Comparison of ENCODE assay signal across 8 cellular contexts in the genomic region with DNA sequence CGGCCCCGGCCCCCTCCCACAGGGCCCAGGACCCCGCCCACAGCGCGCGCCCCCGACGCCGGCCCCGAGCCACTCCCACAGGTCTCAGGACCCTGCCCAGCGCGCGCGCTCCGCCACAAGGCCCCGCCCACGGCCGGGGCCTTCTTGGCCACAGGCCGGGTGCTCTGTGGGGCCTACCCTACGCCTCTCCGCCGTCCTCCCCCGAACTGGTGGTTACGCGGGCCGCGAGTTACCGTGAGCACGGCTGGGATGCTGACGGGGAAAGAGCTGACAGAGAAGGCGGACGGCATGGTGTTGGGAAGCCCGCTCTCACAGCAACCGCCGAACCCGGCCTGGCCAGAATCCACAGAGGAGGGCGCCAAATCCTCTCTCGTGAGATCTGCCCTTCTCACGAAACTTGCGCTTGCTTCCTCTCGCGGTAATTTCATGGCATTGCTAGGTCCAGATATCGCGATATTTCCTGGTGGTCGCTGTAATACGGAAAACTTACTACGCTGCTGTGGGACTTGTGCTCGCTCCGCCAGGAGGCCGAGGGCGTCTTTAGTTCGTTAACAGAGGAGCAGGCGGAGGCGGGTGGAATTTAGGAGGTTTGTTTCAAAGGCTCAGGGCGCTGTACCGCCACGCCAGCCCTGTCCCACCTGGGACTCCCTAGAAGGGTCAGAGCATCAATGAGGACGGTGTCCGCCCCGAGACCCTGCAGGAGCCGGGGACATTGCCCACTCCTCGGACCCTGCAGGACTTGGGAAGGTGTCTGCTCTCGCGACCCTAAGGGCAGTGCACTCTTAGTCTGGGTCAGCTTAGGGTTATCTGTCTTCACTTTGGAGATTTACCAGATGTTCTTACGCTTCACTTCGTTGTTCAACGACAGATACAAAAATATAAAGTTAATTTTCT. TPM values are rescaled to one million over a fixed set of nuclear protein-coding genes. Genes with fewer than 3 reads are reported as not detected.
DNase-seq lines count a peak whose midpoint lies in the region; ATAC-seq and TF ChIP-seq lines count a peak whose summit lies in the region.

A gene (minus strand): TSS at position 351 of the 894 bp plus-strand sequence. CDS start 61 bp downstream, at position 290.

- H3K36me3 ChIP-seq in SK-N-SH (replicated peaks in 1 of 2; ENCODE audit: control insufficient read depth in 1 of 2, insufficient read depth in 2 of 2, low read length in 1 of 2): peaks cover 9 to 19% of the 10 kb centered on the region in 2 experiments
- peaks cover 2% of the 10 kb centered on the region for H3K36me3 ChIP-seq in cardiac muscle cell
- H3K36me3 ChIP-seq in trophoblast cell (ENCODE audit: control insufficient read depth in 1 of 2, insufficient read depth in 2 of 2, low read length in 2 of 2): peaks cover 6 to 8% of the 10 kb centered on the region in 2 experiments

- H4K8ac ChIP-seq in trophoblast cell (ENCODE audit: low read depth, low read length): peak within 1 kb of the TSS; percentile 99

- H3K18ac ChIP-seq in trophoblast cell (ENCODE audit: low read length): peak within 1 kb of the TSS; percentile 81

- TF ChIP-seq CTCF in GM12874 (IDR thresholded peaks at IDR 0.05; ENCODE audit: insufficient read depth, low read depth, low read length) (peak; percentile 39), SK-N-SH (IDR thresholded peaks at IDR 0.05) (peak; percentile 44), cardiac muscle cell (IDR thresholded peaks at IDR 0.05; ENCODE audit: low read depth, low read length) (peak; percentile 19)

- H3K27me3 ChIP-seq in SK-N-SH (ENCODE audit: insufficient read depth): no peaks in the 10 kb centered on the region
- no peaks in the 10 kb centered on the region for H3K27me3 ChIP-seq in cardiac muscle cell
- no peaks in the 10 kb centered on the region for H3K27me3 ChIP-seq in trophoblast cell (ENCODE audit: insufficient read depth, low read length)

- TF ChIP-seq EP300 in SK-N-SH (IDR thresholded peaks at IDR 0.05; ENCODE audit: borderline replicate concordance in 1 of 2, low read depth in 1 of 2, low read length in 1 of 2): no peak; a peak in 1 of 4 replicates

- H2AFZ ChIP-seq in SK-N-SH (ENCODE audit: low read depth): peak within 1 kb of the TSS; percentile 91
- H2AFZ ChIP-seq in trophoblast cell (ENCODE audit: insufficient read depth, low read length, poor library complexity): peak within 1 kb of the TSS; percentile 94

- H3K79me2 ChIP-seq in SK-N-SH (ENCODE audit: insufficient read depth) (peaks cover 42% of the 10 kb centered on the region), trophoblast cell (ENCODE audit: control insufficient read depth, insufficient read depth, low read length, poor library complexity) (peaks cover 5% of the 10 kb centered on the region)

- peak within 1 kb of the TSS; percentile 97 to 100 for H3K4me3 ChIP-seq in SK-N-SH (ENCODE audit: low read depth in 2 of 2, low read length in 1 of 2)
- H3K4me3 ChIP-seq in cardiac muscle cell: peak within 1 kb of the TSS; percentile 51
- H3K4me3 ChIP-seq in trophoblast cell (ENCODE audit: low read depth, low read length): peak within 1 kb of the TSS; percentile 97

- peak within 1 kb of the TSS; percentile 98 for H3K14ac ChIP-seq in trophoblast cell (ENCODE audit: low read length)

- H4K91ac ChIP-seq in trophoblast cell (ENCODE audit: low read depth, low read length): peak within 1 kb of the TSS; percentile 95

- ATAC-seq in HG02610 (IDR thresholded peaks at IDR 0.05; ENCODE audit: unreplicated experiment): peak; percentile 51

- CTCF ChIA-PET in SK-N-SH (lab: Yijun Ruan, JAX): interaction anchor here (1.1 to 1.6 kb wide), 6 partner anchors 9 to 875 kb away, joined by 3 read pairs; no protein-coding TSS in a partner anchor

- H2BK12ac ChIP-seq in trophoblast cell (ENCODE audit: low read length): no peak within 1 kb of the TSS

- H3K9me2 ChIP-seq in SK-N-SH: no peaks in the 10 kb centered on the region

- peaks cover 38% of the 10 kb centered on the region for H3F3A ChIP-seq in SK-N-SH (replicated peaks; ENCODE audit: insufficient read depth)

- POLR2A ChIA-PET in SK-N-SH (lab: Yijun Ruan, JAX): interaction anchor here (0.6 to 2.2 kb wide), 2 partner anchors 63 to 130 kb away, joined by 3 to 7 read pairs; no protein-coding TSS in a partner anchor

- peak within 1 kb of the TSS; percentile 82 for H4K12ac ChIP-seq in trophoblast cell (ENCODE audit: low read depth, low read length)

- H2BK5ac ChIP-seq in trophoblast cell (ENCODE audit: low read depth, low read length, poor library complexity): peak within 1 kb of the TSS; percentile 84

- H3K4ac ChIP-seq in trophoblast cell (ENCODE audit: low read depth, low read length): peak within 1 kb of the TSS; percentile 51

- DNase-seq in NCI-H1092 (lab: John Stamatoyannopoulos, UW) (peak; percentile 97), SK-N-SH (peak; percentile 89), cardiac muscle cell (ENCODE audit: low read depth in 1 of 2, low spot score in 1 of 2) (peak; percentile 99), trophoblast cell (peak; percentile 96 to 100), ecto neural progenitor cell (ENCODE audit: low spot score) (no peak)
- DNase-seq in activated naive CD8-positive, alpha-beta T cell treated with anti-CD3 and anti-CD28 coated beads, Interleukin-2, amount 50 U/mL, for 16 hours (ENCODE audit: low read depth, low spot score): peak; percentile 92

- TF ChIP-seq RAD21 in SK-N-SH (IDR thresholded peaks at IDR 0.05; ENCODE audit: low read length): no peak

- 2% methylated on average over 44 of the region's 67 CpGs for WGBS in SK-N-SH (ENCODE audit: low lambda C conversion rate)
- no CpG with 5 or more reads among the region's 67 CpGs for WGBS in trophoblast cell (ENCODE audit: extremely low coverage, insufficient coverage, insufficient read length)

- H2AK5ac ChIP-seq in trophoblast cell (ENCODE audit: low read length): peak within 1 kb of the TSS; percentile 2

- H3K9me3 ChIP-seq in SK-N-SH (no peaks in the 10 kb centered on the region), cardiac muscle cell (ENCODE audit: low read depth) (no peaks in the 10 kb centered on the region), trophoblast cell (ENCODE audit: insufficient read depth, low read depth, low read length) (peaks cover 1% of the 10 kb centered on the region)

- H3K4me2 ChIP-seq in SK-N-SH (peak within 1 kb of the TSS; percentile 89), trophoblast cell (ENCODE audit: low read length) (peak within 1 kb of the TSS; percentile 97)

- H3K23ac ChIP-seq in trophoblast cell (ENCODE audit: low read length): no peak within 1 kb of the TSS

- peaks cover 10% of the 10 kb centered on the region for H3K79me1 ChIP-seq in trophoblast cell (ENCODE audit: low read length)

- H3K4me1 ChIP-seq in SK-N-SH (ENCODE audit: control insufficient read depth in 1 of 2, insufficient read depth in 2 of 2, low read depth in 1 of 2, low read length in 1 of 2) (peaks cover 24 to 34% of the 10 kb centered on the region in 2 experiments), cardiac muscle cell (ENCODE audit: low read depth) (peaks cover 3% of the 10 kb centered on the region), trophoblast cell (ENCODE audit: control insufficient read depth in 1 of 2, insufficient read depth in 2 of 2, low read length in 2 of 2) (peaks cover 10 to 11% of the 10 kb centered on the region in 2 experiments)

- H3K9ac ChIP-seq in SK-N-SH (peak within 1 kb of the TSS; percentile 98), trophoblast cell (ENCODE audit: low read length) (peak within 1 kb of the TSS; percentile 100)

- peaks cover 25% of the 10 kb centered on the region for H4K20me1 ChIP-seq in SK-N-SH (ENCODE audit: insufficient read depth)

- H2BK120ac ChIP-seq in trophoblast cell (ENCODE audit: insufficient read depth, low read length, poor library complexity): peak within 1 kb of the TSS; percentile 84

- H3K27ac ChIP-seq in SK-N-SH (ENCODE audit: low read depth in 2 of 2, low read length in 1 of 2): peak within 1 kb of the TSS; percentile 99 to 100
- H3K27ac ChIP-seq in cardiac muscle cell: peak within 1 kb of the TSS; percentile 100
- peak within 1 kb of the TSS; percentile 99 for H3K27ac ChIP-seq in trophoblast cell (ENCODE audit: low read depth, low read length)

TF ChIP-seq in SK-N-SH, 30 proteins besides CTCF, POLR2A, EP300 and RAD21 (continues in another document):
- peak; percentile 88; the same call in 1 of the 2 replicates for TF ChIP-seq TAF1 (IDR thresholded peaks at IDR 0.05; ENCODE audit: borderline replicate concordance, low read depth, low read length)
- TF ChIP-seq, protein P1, sequence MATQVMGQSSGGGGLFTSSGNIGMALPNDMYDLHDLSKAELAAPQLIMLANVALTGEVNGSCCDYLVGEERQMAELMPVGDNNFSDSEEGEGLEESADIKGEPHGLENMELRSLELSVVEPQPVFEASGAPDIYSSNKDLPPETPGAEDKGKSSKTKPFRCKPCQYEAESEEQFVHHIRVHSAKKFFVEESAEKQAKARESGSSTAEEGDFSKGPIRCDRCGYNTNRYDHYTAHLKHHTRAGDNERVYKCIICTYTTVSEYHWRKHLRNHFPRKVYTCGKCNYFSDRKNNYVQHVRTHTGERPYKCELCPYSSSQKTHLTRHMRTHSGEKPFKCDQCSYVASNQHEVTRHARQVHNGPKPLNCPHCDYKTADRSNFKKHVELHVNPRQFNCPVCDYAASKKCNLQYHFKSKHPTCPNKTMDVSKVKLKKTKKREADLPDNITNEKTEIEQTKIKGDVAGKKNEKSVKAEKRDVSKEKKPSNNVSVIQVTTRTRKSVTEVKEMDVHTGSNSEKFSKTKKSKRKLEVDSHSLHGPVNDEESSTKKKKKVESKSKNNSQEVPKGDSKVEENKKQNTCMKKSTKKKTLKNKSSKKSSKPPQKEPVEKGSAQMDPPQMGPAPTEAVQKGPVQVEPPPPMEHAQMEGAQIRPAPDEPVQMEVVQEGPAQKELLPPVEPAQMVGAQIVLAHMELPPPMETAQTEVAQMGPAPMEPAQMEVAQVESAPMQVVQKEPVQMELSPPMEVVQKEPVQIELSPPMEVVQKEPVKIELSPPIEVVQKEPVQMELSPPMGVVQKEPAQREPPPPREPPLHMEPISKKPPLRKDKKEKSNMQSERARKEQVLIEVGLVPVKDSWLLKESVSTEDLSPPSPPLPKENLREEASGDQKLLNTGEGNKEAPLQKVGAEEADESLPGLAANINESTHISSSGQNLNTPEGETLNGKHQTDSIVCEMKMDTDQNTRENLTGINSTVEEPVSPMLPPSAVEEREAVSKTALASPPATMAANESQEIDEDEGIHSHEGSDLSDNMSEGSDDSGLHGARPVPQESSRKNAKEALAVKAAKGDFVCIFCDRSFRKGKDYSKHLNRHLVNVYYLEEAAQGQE (IDR thresholded peaks at IDR 0.05; ENCODE audit: low read depth, low read length): peak; percentile 34
- TF ChIP-seq, protein P2, sequence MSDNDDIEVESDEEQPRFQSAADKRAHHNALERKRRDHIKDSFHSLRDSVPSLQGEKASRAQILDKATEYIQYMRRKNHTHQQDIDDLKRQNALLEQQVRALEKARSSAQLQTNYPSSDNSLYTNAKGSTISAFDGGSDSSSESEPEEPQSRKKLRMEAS (IDR thresholded peaks at IDR 0.05; ENCODE audit: low read depth): peak; percentile 81
- TF ChIP-seq NFIC (IDR thresholded peaks at IDR 0.05; ENCODE audit: borderline replicate concordance): peak; percentile 99

RNA-seq across cellular contexts. Expression of the gene that starts here (rescaled TPM):
- 28.9 and 29.3 TPM in 2 replicates for polyA plus RNA-seq in SK-N-SH (2012; rRNA removed)
- 28.5 and 44.5 TPM in 2 replicates for polyA plus RNA-seq in SK-N-SH (2012; cell fraction: cytosol; rRNA removed)
- 35.6 and 46.8 TPM in 2 replicates for polyA plus RNA-seq in SK-N-SH (2012; cell fraction: nucleus; rRNA removed)
- 25.9 and 42.1 TPM in 2 replicates for total RNA-seq in cardiac muscle cell
- polyA plus RNA-seq in cardiac muscle cell: 30.4 and 38.3 TPM in 2 replicates
- 19.0 and 19.9 TPM in 2 replicates for polyA plus RNA-seq in trophoblast cell (2013)
